ENCODE assay signal across 21 cellular contexts in the genomic region with DNA sequence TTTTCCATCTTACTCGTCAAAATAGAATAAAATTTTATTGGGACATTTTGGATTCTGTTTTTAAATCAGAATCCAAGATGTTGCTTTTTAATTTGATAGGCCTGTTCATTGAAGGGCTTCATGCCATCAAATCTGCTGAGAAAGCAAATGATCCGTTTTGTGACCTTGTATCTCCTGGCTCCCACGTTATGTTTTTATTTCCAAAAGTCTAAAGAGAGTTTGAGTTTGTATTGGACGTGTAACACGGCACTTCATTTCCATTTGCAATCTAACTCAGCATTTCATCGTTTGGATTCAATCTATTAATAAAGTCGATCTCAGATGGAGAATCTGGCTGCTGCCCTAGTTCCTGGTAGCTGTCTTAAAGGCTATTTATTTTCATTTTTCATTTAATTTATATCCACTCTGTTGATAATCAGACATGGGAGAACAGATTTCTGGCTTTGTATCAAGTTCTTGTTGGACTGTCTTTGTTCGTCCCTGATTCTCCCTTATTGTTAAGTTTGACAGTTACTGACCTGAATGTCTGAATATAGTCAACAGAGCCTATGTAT. TPM values are rescaled to one million over a fixed set of nuclear protein-coding genes. Genes with fewer than 3 reads are reported as not detected.
A peak's percentile ranks its signal among the peaks of the same experiment; 100 is the strongest.
DNase-seq lines count a peak whose midpoint lies in the region; ATAC-seq, FAIRE-seq and TF ChIP-seq lines count a peak whose summit lies in the region.
"Had no signal": no experiment of that assay in that cellular context is flagged by ENCODE, and none has a peak within 500 bp of the region (broad histone marks: within the 10 kb centered on the region; RNA-seq: fewer than 3 reads in every experiment).

No MANE protein-coding gene starts in this region.

- in situ Hi-C loops in HepG2 (cut with HindIII; ENCODE audit: extremely low pct_ligation_motif_present, low pct_unique_long_range_greater_than_20kb) = no loop called here

- ATAC-seq in SK-N-SH treated with all-trans-retinoic acid at 6 μM for 48 hours (no peak), HepG2 (no peak), GM19023 (IDR thresholded peaks at IDR 0.05; ENCODE audit: unreplicated experiment) (no peak)

- peaks cover 3% of the 10 kb centered on the region for H3F3A ChIP-seq in SK-N-SH (replicated peaks; ENCODE audit: insufficient read depth)

- TF ChIP-seq EP300 in SK-N-SH (IDR thresholded peaks at IDR 0.05; ENCODE audit: borderline replicate concordance in 1 of 2, low read depth in 1 of 2, low read length in 1 of 2) (no peak), HepG2 (IDR thresholded peaks at IDR 0.05; ENCODE audit: low read depth in 2 of 2, low read length in 2 of 2) (no peak), HepG2 (CRISPR knock-in tag; IDR thresholded peaks at IDR 0.05; ENCODE audit: borderline replicate concordance) (no peak)

- intact Hi-C loops in HepG2 (cut with micrococcal nuclease; ENCODE audit: unreplicated experiment) = no loop called here

- no peaks in the 10 kb centered on the region for H3K36me3 ChIP-seq in SK-N-SH (replicated peaks in 1 of 2; ENCODE audit: control insufficient read depth in 1 of 2, insufficient read depth in 2 of 2, low read length in 1 of 2)
- H3K36me3 ChIP-seq in SK-N-MC (ENCODE audit: insufficient read depth, low read length) = no peaks in the 10 kb centered on the region
- H3K36me3 ChIP-seq in HepG2 (replicated peaks in 1 of 2; ENCODE audit: control insufficient read depth in 1 of 2, insufficient read depth in 2 of 2, low read length in 2 of 2) = no peaks in the 10 kb centered on the region
- H3K36me3 ChIP-seq: BE2C, HAP-1 had no signal

- H3K27ac ChIP-seq in SK-N-SH (ENCODE audit: low read depth in 2 of 2, low read length in 1 of 2) (no peak overlapping the region), SK-N-MC (peak overlapping the region; percentile 51), HepG2 (ENCODE audit: extremely low read length, insufficient read depth, low read length) (no peak overlapping the region)
- H3K27ac ChIP-seq: GM23248, HL-60 had no signal

- WGBS in SK-N-SH (ENCODE audit: low lambda C conversion rate) = 19% methylated on average over 8 of the region's 8 CpGs
- 36% methylated on average over 8 of the region's 8 CpGs for WGBS in HepG2 (ENCODE audit: low lambda C conversion rate)

- no peak for DNase-seq in SK-N-SH
- no peak for DNase-seq in SK-N-MC (ENCODE audit: low read depth, low spot score)
- no peak for DNase-seq in HepG2 (ENCODE audit: low spot score)
- DNase-seq in DMS114 treated with DMSO at 0.1 percent for 48 hours (lab: John Stamatoyannopoulos, UW; ENCODE audit: unreplicated experiment) = no peak
- DNase-seq: ACHN; BE2C; C1 segment of cervical spinal cord; CD4-positive, CD25-positive, alpha-beta regulatory T cell; CD8-positive, alpha-beta memory T cell; COR-L47; DMS 273 treated with DMSO at 0.1 percent for 48 hours; GM23248; IMR-90 had no signal

- H3K9ac ChIP-seq in SK-N-SH (no peak overlapping the region), SK-N-MC (ENCODE audit: insufficient read length) (peak overlapping the region; percentile 53), HepG2 (ENCODE audit: insufficient read depth, low read depth, low read length) (no peak overlapping the region)
- H3K9ac ChIP-seq: GM23248 had no signal

- peaks cover 16% of the 10 kb centered on the region; the same call in 1 of the 2 replicates for H3K9me3 ChIP-seq in SK-N-SH
- peaks cover 12% of the 10 kb centered on the region; the same call in 1 of the 2 replicates for H3K9me3 ChIP-seq in SK-N-MC (ENCODE audit: low read depth, low read length)
- H3K9me3 ChIP-seq in HepG2 (ENCODE audit: low read length) = peaks cover 26% of the 10 kb centered on the region
- H3K9me3 ChIP-seq: BE2C had no signal

- no TSS peak for BruUV-seq in HepG2 (replicated peaks; lab: Mats Ljungman, UMichigan)

- no peak overlapping the region for H2AFZ ChIP-seq in SK-N-SH (ENCODE audit: low read depth)
- no peak overlapping the region for H2AFZ ChIP-seq in HepG2 (ENCODE audit: low read length)
- H2AFZ ChIP-seq: GM23248 had no signal

- no peak for TF ChIP-seq CTCF in SK-N-SH (IDR thresholded peaks at IDR 0.05)
- no peak for TF ChIP-seq CTCF in HepG2 (CRISPR knock-in tag; IDR thresholded peaks at IDR 0.05)

- H4K20me1 ChIP-seq in SK-N-SH (ENCODE audit: insufficient read depth) (no peaks in the 10 kb centered on the region), HepG2 (ENCODE audit: insufficient read depth, low read length) (no peaks in the 10 kb centered on the region)

- no peak for TF ChIP-seq POLR2A in HepG2 (IDR thresholded peaks at IDR 0.05; ENCODE audit: insufficient read depth in 1 of 2, low read depth in 2 of 2, low read length in 2 of 2)

- H3K27me3 ChIP-seq in SK-N-SH (ENCODE audit: insufficient read depth) = no peaks in the 10 kb centered on the region
- H3K27me3 ChIP-seq in HepG2 (ENCODE audit: control insufficient read depth in 1 of 2, insufficient read depth in 2 of 2, low read length in 2 of 2) = peaks cover 2 to 19% of the 10 kb centered on the region in 2 experiments; a peak in 3 of 5 replicates
- H3K27me3 ChIP-seq: BE2C had no signal

- no peaks in the 10 kb centered on the region; a peak in 1 of 4 replicates for H3K4me1 ChIP-seq in SK-N-SH (ENCODE audit: control insufficient read depth in 1 of 2, insufficient read depth in 2 of 2, low read depth in 1 of 2, low read length in 1 of 2)
- H3K4me1 ChIP-seq in HepG2 (ENCODE audit: insufficient read depth, low read length) = peaks cover 29% of the 10 kb centered on the region
- H3K4me1 ChIP-seq: BE2C, HAP-1 had no signal

- CTCF ChIA-PET in SK-N-SH (lab: Yijun Ruan, JAX) (no interaction called here), HepG2 (lab: Yijun Ruan, JAX; ENCODE audit: low intra/inter-chr PET ratio, low total read pairs) (no interaction called here)

- H3K4me2 ChIP-seq in SK-N-SH (no peak overlapping the region), HepG2 (ENCODE audit: low read depth, low read length) (no peak overlapping the region)

- H3K79me2 ChIP-seq in SK-N-SH (ENCODE audit: insufficient read depth) (no peaks in the 10 kb centered on the region), HepG2 (ENCODE audit: insufficient read depth, low read length) (no peaks in the 10 kb centered on the region)

- POLR2A ChIA-PET in SK-N-SH (lab: Yijun Ruan, JAX) = no interaction called here
- POLR2A ChIA-PET in HepG2 (lab: Yijun Ruan, JAX) = no interaction called here

- no peaks in the 10 kb centered on the region for H3K9me2 ChIP-seq in SK-N-SH

- TF ChIP-seq RAD21 in SK-N-SH (IDR thresholded peaks at IDR 0.05; ENCODE audit: low read length) (no peak), HepG2 (CRISPR knock-in tag; IDR thresholded peaks at IDR 0.05) (no peak)

- no peak overlapping the region for H3K4me3 ChIP-seq in SK-N-SH (ENCODE audit: low read depth in 2 of 2, low read length in 1 of 2)
- H3K4me3 ChIP-seq in SK-N-MC = peak overlapping the region; percentile 27; the same call in 1 of the 2 replicates
- H3K4me3 ChIP-seq in HepG2 (replicated peaks in 1 of 3; ENCODE audit: insufficient read depth in 1 of 3, low read depth in 2 of 3, low read length in 3 of 3) = no peak overlapping the region
- H3K4me3 ChIP-seq: GM23248, HAP-1 had no signal

- no peak for FAIRE-seq in HepG2 (lab: Jason Lieb, UNC)
- FAIRE-seq: G401.6, GM12891 had no signal

TF ChIP-seq in SK-N-SH treated with all-trans-retinoic acid at 6 μM for 48 hours, 23 proteins besides CTCF, POLR2A, EP300 and RAD21 (continues in another document):
- peak; percentile 80 for TF ChIP-seq ISL1 (CRISPR knock-in tag; IDR thresholded peaks at IDR 0.05)
- TF ChIP-seq ZFP30 (CRISPR knock-in tag; IDR thresholded peaks at IDR 0.05) = no peak

TF ChIP-seq in SK-N-SH, 30 proteins besides CTCF, POLR2A, EP300 and RAD21 (continues in another document):
- TF ChIP-seq, protein P1, sequence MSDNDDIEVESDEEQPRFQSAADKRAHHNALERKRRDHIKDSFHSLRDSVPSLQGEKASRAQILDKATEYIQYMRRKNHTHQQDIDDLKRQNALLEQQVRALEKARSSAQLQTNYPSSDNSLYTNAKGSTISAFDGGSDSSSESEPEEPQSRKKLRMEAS (IDR thresholded peaks at IDR 0.05; ENCODE audit: low read depth) = no peak
- TF ChIP-seq MEF2A (IDR thresholded peaks at IDR 0.05; ENCODE audit: borderline replicate concordance, low read depth) (no peak), TAF1 (IDR thresholded peaks at IDR 0.05; ENCODE audit: borderline replicate concordance, low read depth, low read length) (no peak)

TF ChIP-seq in HepG2, 621 proteins besides CTCF, POLR2A, EP300 and RAD21 (continues in another document):
- peak; percentile 30 to 47; a peak in 3 of 4 replicates for TF ChIP-seq MAFK (conservative IDR thresholded peaks at IDR 0.05 in 1 of 2, IDR thresholded peaks at IDR 0.05 in 1 of 2; ENCODE audit: low read length in 2 of 2)

RNA-seq across cellular contexts. Expression of gene KIF25, which starts 17.0 kb away (rescaled TPM):
- polyA plus RNA-seq in SK-N-SH (2012; rRNA removed) = not detected in 2 replicates
- not detected in 2 replicates for polyA plus RNA-seq in SK-N-SH (2012; cell fraction: cytosol; rRNA removed)
- 0.29 TPM in 1 of 2 replicates, not detected in the other for polyA plus RNA-seq in SK-N-SH (2012; cell fraction: nucleus; rRNA removed)
- total RNA-seq in HepG2 (2016; rRNA removed; fragmentation: Illumina TruSeq; extraction: Trizol) = not detected in 2 replicates
- not detected in 2 replicates for total RNA-seq in HepG2 (2016; cell fraction: cytosol; rRNA removed; fragmentation: Illumina TruSeq; extraction: Trizol; ENCODE audit: low read depth)
- not detected in 2 replicates for total RNA-seq in HepG2 (2016; cell fraction: insoluble cytoplasmic fraction; rRNA removed; fragmentation: Illumina TruSeq; extraction: Trizol)
- not detected in 2 replicates for total RNA-seq in HepG2 (2016; cell fraction: membrane; rRNA removed; fragmentation: Illumina TruSeq; extraction: Trizol)
- total RNA-seq in HepG2 (2016; cell fraction: nucleus; rRNA removed; fragmentation: Illumina TruSeq; extraction: Trizol) = not detected in 2 replicates
- polyA plus RNA-seq in HepG2 (2011; rRNA removed) = not detected in 2 replicates
- not detected in 2 replicates for polyA plus RNA-seq in HepG2 (2011; cell fraction: cytosol; rRNA removed)
- not detected in 2 replicates for polyA plus RNA-seq in HepG2 (2011; cell fraction: nucleus; rRNA removed)
- not detected in 2 replicates for polyA plus RNA-seq in HepG2 (2012)
- not detected in 2 replicates for polyA plus RNA-seq in HepG2 (2016; cell fraction: cytosol; fragmentation: Illumina TruSeq; extraction: Trizol; ENCODE audit: low read depth)
- polyA plus RNA-seq in HepG2 (2016; cell fraction: insoluble cytoplasmic fraction; fragmentation: Illumina TruSeq; extraction: Trizol; ENCODE audit: low read depth) = not detected in 2 replicates
- polyA plus RNA-seq in HepG2 (2016; cell fraction: membrane; fragmentation: Illumina TruSeq; extraction: Trizol; ENCODE audit: low read depth) = not detected in 2 replicates
- polyA plus RNA-seq in HepG2 (2016; cell fraction: nucleus; fragmentation: Illumina TruSeq; extraction: Trizol; ENCODE audit: insufficient read depth, low read depth) = not detected in 2 replicates
- polyA minus RNA-seq in HepG2 (2011; rRNA and poly(A)+ RNA removed; ENCODE audit: low replicate concordance) = not detected in 2 replicates
- polyA minus RNA-seq in HepG2 (2011; cell fraction: cytosol; rRNA and poly(A)+ RNA removed) = not detected in 2 replicates
- not detected in 2 replicates for polyA minus RNA-seq in HepG2 (2011; cell fraction: nucleus; rRNA and poly(A)+ RNA removed)
- total RNA-seq: A172; CD4-positive, CD25-positive, alpha-beta regulatory T cell; CD8-positive, alpha-beta memory T cell; GM23248; HT1080; IMR-90 had no signal
- polyA plus RNA-seq: CD4-positive, CD25-positive, alpha-beta regulatory T cell; CD8-positive, alpha-beta memory T cell; GM23248; IMR-90 had no signal
